7 cellular contexts compared by ENCODE assay signal in the genomic region with DNA sequence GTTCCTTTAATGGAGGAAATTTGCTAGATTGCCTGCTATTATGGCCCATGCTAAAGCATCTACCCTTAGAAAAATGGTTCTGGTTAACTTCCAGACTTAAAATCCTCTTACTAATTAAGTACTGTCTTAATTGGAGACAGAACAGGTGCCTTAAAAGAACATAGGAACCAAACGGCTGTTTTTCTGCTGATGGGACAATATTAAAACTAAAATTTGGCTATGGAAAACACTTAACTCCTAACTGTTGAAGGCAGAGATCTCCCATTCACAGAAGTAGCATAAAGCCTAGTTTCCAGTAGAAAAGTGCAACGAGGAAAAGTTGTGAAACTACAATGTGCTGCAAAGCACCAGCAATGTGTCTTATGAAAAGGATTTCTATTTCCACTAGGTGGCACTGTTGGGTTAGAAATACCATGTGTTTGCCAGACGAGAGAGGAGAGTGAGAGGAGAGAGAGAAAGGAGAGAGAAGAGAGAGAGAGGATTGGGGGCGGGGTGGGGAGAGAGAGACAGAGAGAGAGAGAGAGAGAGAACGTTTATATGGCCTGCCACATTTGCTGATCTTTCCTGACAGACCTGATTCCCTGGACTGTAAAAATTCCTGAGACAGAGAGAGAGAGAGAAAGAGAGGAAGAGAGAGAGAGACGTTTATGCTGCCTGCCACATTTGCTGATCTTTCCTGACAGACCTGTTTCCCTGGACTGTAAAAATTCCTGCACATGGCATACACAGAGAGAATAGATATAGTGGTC. TPM values are rescaled to one million over a fixed set of nuclear protein-coding genes. Genes with fewer than 3 reads are reported as not detected.
DNase-seq lines count a peak whose midpoint lies in the region; ATAC-seq and TF ChIP-seq lines count a peak whose summit lies in the region.

No MANE protein-coding gene starts in this region.

- intact Hi-C loops in colonic mucosa (cut with DNase I), result no loop called here
- intact Hi-C loops in lower lobe of right lung (cut with DNase I), result no loop called here

- no peak overlapping the region for H3K9ac ChIP-seq in NT2/D1 (ENCODE audit: insufficient read length, low read depth)
- no peak overlapping the region for H3K9ac ChIP-seq in colonic mucosa (ENCODE audit: low read depth in 2 of 2, low read length in 2 of 2)

- no peaks in the 10 kb centered on the region for H3K4me1 ChIP-seq in NT2/D1 (ENCODE audit: insufficient read depth, insufficient read length)
- no peaks in the 10 kb centered on the region for H3K4me1 ChIP-seq in colonic mucosa
- H3K4me1 ChIP-seq in lower lobe of right lung, result no peaks in the 10 kb centered on the region

- peak; percentile 21 for TF ChIP-seq CTCF in colonic mucosa (IDR thresholded peaks at IDR 0.05)
- TF ChIP-seq CTCF in lower lobe of right lung (IDR thresholded peaks at IDR 0.05), result peak; percentile 54

- no peak overlapping the region for H3K27ac ChIP-seq in colonic mucosa
- no peak overlapping the region for H3K27ac ChIP-seq in lower lobe of right lung

- H3K36me3 ChIP-seq in NT2/D1 (ENCODE audit: insufficient read depth, insufficient read length, low read length) (no peaks in the 10 kb centered on the region), colonic mucosa (no peaks in the 10 kb centered on the region), lower lobe of right lung (no peaks in the 10 kb centered on the region)

- H3K9me3 ChIP-seq in NT2/D1 (ENCODE audit: insufficient read depth, low read length) (0 out of 2 replicates have a peak, but pooled peaks cover 16% of the 10 kb centered on the region), colonic mucosa (no peaks in the 10 kb centered on the region), lower lobe of right lung (no peaks in the 10 kb centered on the region)

- no peaks in the 10 kb centered on the region for H3K27me3 ChIP-seq in NT2/D1 (ENCODE audit: insufficient read depth, insufficient read length)
- no peaks in the 10 kb centered on the region for H3K27me3 ChIP-seq in colonic mucosa
- H3K27me3 ChIP-seq in lower lobe of right lung (ENCODE audit: low read depth), result peaks cover 10% of the 10 kb centered on the region

- ATAC-seq in GM19438 (IDR thresholded peaks at IDR 0.05; ENCODE audit: low read depth, unreplicated experiment) (peak; percentile 79), HG03521 (IDR thresholded peaks at IDR 0.05; ENCODE audit: unreplicated experiment) (peak; percentile 79), lower lobe of right lung (peak; percentile 72 to 75)

- DNase-seq in ELR (ENCODE audit: low read depth) (peak; percentile 73), NT2/D1 (ENCODE audit: low read depth, low spot score) (peak; percentile 63), colonic mucosa (peak; percentile 20), lower lobe of right lung (no peak), cerebellum (ENCODE audit: low spot score) (no peak)

- no peak overlapping the region for H3K4me3 ChIP-seq in NT2/D1 (ENCODE audit: insufficient read length, low read depth)
- no peak overlapping the region for H3K4me3 ChIP-seq in colonic mucosa
- no peak overlapping the region for H3K4me3 ChIP-seq in lower lobe of right lung

RNA-seq across cellular contexts. Expression of a gene that starts 51.5 kb away (rescaled TPM):
- total RNA-seq in colonic mucosa (under 1 TPM; 0.12 to 0.32 TPM), lower lobe of right lung (0.09 TPM), cerebellum (8.7 TPM)

Comparison
In these comparisons a context has a peak if more than half of its experiments do, and no peak if none do; other contexts are left out.
1. DNase-seq: peak in ELR (single experiment), NT2/D1 (single experiment) and colonic mucosa (single experiment); none in lower lobe of right lung (single experiment) and cerebellum (single experiment).
2. Peak in every context shown above with its lines, with median percentiles within 50 percentile points of each other: ATAC-seq.